Comparison of ENCODE assay signal across 8 cellular contexts in the genomic region with DNA sequence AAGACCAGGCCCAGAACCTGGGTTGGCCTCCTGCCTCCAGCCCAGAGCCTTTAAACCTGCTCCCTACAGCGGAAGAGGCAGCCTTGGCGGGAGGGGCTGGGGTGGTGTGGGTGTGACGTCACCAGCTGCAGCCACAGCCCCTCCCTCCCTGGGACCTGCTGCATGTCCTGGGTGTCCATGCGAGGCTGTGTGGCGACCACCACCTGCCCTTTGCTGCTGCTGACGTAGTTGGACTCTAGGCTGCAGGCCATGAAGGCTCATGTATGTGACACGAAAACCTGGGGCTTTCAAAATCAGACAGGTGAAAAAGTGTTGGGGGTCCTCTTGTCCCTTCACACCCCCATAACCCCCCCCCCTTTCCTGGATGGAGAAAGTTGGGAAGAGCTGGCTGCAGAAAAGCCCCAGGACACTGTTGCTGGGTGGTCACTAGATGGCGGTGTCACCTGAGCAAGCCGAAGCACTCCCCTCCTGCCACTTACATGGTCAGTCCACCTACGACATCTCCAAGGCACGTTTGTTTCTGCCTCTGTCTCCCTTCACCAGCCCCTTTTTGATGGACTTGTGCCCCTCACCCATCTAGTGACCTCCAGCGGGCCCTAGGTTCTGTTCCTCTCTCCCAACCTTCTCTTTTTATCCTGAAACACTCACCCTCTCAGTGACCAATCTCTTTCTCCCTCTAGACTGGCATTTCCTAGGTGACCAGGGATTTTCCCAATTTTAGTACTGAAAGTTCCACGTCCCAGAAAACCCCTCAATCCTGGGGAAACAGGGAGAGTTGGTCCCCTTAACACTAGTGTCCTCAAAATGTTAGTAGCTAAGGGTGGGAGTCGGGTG. TPM values are rescaled to one million over a fixed set of nuclear protein-coding genes. Genes with fewer than 3 reads are reported as not detected.
DNase-seq lines count a peak whose midpoint lies in the region; ATAC-seq and TF ChIP-seq lines count a peak whose summit lies in the region.

No MANE protein-coding gene starts in this region.

- DNase-seq in AG04450 (ENCODE audit: low read depth, low spot score) (peak; percentile 55), NCI-H2196 treated with DMSO at 0.1 percent for 48 hours (lab: John Stamatoyannopoulos, UW; ENCODE audit: unreplicated experiment) (peak; percentile 13), WTC11 (ENCODE audit: low spot score) (peak; percentile 68), epithelial cell of proximal tubule (ENCODE audit: low read depth) (peak; percentile 7), myocyte (ENCODE audit: low read depth) (peak; percentile 63), tibial artery (no peak)

- CTCF ChIA-PET in AG04450 (lab: Charles Lee) = interaction anchor here (0.6 to 5.8 kb wide), 21 partner anchors 10 to 592 kb away, joined by 3 to 60 read pairs (median 4); no protein-coding TSS in a partner anchor
- CTCF ChIA-PET in WTC11 (lab: Charles Lee) = interaction anchor here (0.5 to 2.7 kb wide), 34 partner anchors 11 to 1163 kb away, joined by 3 to 34 read pairs (median 4); a partner anchor contains a TSS

- H3K9me3 ChIP-seq in AG04450 (ENCODE audit: control insufficient read depth, insufficient read depth, low read length) (no peaks in the 10 kb centered on the region), tibial artery (no peaks in the 10 kb centered on the region)

- no peaks in the 10 kb centered on the region for H3K36me3 Mint-ChIP-seq in WTC11

- H3K9me3 Mint-ChIP-seq in WTC11 = no peaks in the 10 kb centered on the region

- H3K4me1 Mint-ChIP-seq in WTC11 = peaks cover 23% of the 10 kb centered on the region

- POLR2A ChIA-PET in AG04450 (lab: Yijun Ruan, JAX) = no interaction called here
- POLR2A ChIA-PET in WTC11 (lab: Charles Lee) = interaction anchor here (0.5 to 0.7 kb wide), 3 partner anchors 13 to 805 kb away, joined by 3 to 6 read pairs (median 5); no protein-coding TSS in a partner anchor

- no peak overlapping the region for H3K27ac ChIP-seq in AG04450 (ENCODE audit: low read depth, low read length)
- H3K27ac ChIP-seq in tibial artery = no peak overlapping the region

- ATAC-seq in WTC11 (peak; percentile 87), GM19023 (IDR thresholded peaks at IDR 0.05; ENCODE audit: unreplicated experiment) (no peak)

- peaks cover 0 to 4% (median 0%) of the 10 kb centered on the region in 4 donors for H3K4me1 ChIP-seq in tibial artery

- H3K27me3 Mint-ChIP-seq in WTC11 (ENCODE audit: low read depth) = no peaks in the 10 kb centered on the region; the same call in 1 of the 2 replicates

- intact Hi-C loops in tibial artery (cut with DNase I; ENCODE audit: low total_unique reads) = no loop called here

- H3K27ac Mint-ChIP-seq in WTC11 = 0 out of 2 replicates have a peak overlapping the region, but pooled peaks have one; percentile 6

- no peaks in the 10 kb centered on the region for H3K36me3 ChIP-seq in tibial artery

- H3K27me3 ChIP-seq in AG04450 (ENCODE audit: control insufficient read depth, insufficient read depth, low read length) (peaks cover 18% of the 10 kb centered on the region), tibial artery (peaks cover 0 to 17% of the 10 kb centered on the region in 2 donors)

- TF ChIP-seq CTCF in AG04450 (IDR thresholded peaks at IDR 0.05; ENCODE audit: low read depth, low read length) = peak; percentile 89
- peak; percentile 89 for TF ChIP-seq CTCF in GM12874 (IDR thresholded peaks at IDR 0.05; ENCODE audit: insufficient read depth, low read depth, low read length)
- TF ChIP-seq CTCF in WTC11 (IDR thresholded peaks at IDR 0.05) = peak; percentile 61
- TF ChIP-seq CTCF in epithelial cell of proximal tubule (conservative IDR thresholded peaks at IDR 0.05; ENCODE audit: low read depth, low read length) = peak; percentile 89
- peak; percentile 48 to 58 for TF ChIP-seq CTCF in tibial artery (IDR thresholded peaks at IDR 0.05)

- H3K4me3 ChIP-seq in AG04450 (ENCODE audit: low read depth, low read length) (no peak overlapping the region), epithelial cell of proximal tubule (ENCODE audit: low read depth, low read length) (no peak overlapping the region), tibial artery (no peak overlapping the region)

- H3K4me3 Mint-ChIP-seq in WTC11 = no peak overlapping the region

TF ChIP-seq in WTC11, 78 proteins besides CTCF, POLR2A, EP300 and RAD21:
- TF ChIP-seq SOX15 (CRISPR knock-in tag; IDR thresholded peaks at IDR 0.05) (no peak), FOXP1 (CRISPR knock-in tag; IDR thresholded peaks at IDR 0.05; ENCODE audit: borderline replicate concordance) (0 out of 2 replicates have a peak, but pooled peaks have one; percentile 35), NR2C2 (CRISPR knock-in tag; IDR thresholded peaks at IDR 0.05) (no peak)
- TF ChIP-seq, protein P1, sequence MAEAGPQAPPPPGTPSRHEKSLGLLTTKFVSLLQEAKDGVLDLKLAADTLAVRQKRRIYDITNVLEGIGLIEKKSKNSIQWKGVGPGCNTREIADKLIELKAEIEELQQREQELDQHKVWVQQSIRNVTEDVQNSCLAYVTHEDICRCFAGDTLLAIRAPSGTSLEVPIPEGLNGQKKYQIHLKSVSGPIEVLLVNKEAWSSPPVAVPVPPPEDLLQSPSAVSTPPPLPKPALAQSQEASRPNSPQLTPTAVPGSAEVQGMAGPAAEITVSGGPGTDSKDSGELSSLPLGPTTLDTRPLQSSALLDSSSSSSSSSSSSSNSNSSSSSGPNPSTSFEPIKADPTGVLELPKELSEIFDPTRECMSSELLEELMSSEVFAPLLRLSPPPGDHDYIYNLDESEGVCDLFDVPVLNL (CRISPR knock-in tag; IDR thresholded peaks at IDR 0.05; ENCODE audit: borderline replicate concordance, low read depth) = no peak
- TF ChIP-seq, protein P2, sequence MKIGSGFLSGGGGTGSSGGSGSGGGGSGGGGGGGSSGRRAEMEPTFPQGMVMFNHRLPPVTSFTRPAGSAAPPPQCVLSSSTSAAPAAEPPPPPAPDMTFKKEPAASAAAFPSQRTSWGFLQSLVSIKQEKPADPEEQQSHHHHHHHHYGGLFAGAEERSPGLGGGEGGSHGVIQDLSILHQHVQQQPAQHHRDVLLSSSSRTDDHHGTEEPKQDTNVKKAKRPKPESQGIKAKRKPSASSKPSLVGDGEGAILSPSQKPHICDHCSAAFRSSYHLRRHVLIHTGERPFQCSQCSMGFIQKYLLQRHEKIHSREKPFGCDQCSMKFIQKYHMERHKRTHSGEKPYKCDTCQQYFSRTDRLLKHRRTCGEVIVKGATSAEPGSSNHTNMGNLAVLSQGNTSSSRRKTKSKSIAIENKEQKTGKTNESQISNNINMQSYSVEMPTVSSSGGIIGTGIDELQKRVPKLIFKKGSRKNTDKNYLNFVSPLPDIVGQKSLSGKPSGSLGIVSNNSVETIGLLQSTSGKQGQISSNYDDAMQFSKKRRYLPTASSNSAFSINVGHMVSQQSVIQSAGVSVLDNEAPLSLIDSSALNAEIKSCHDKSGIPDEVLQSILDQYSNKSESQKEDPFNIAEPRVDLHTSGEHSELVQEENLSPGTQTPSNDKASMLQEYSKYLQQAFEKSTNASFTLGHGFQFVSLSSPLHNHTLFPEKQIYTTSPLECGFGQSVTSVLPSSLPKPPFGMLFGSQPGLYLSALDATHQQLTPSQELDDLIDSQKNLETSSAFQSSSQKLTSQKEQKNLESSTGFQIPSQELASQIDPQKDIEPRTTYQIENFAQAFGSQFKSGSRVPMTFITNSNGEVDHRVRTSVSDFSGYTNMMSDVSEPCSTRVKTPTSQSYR (CRISPR knock-in tag; IDR thresholded peaks at IDR 0.05) = no peak
- TF ChIP-seq, protein P3, sequence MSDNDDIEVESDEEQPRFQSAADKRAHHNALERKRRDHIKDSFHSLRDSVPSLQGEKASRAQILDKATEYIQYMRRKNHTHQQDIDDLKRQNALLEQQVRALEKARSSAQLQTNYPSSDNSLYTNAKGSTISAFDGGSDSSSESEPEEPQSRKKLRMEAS (CRISPR knock-in tag; IDR thresholded peaks at IDR 0.05) = 0 out of 2 replicates have a peak, but pooled peaks have one; percentile 26

RNA-seq across cellular contexts. Expression of a gene that starts 35.2 kb away (rescaled TPM):
- not detected in 2 replicates for polyA plus RNA-seq in AG04450 (2011; rRNA removed)
- polyA minus RNA-seq in AG04450 (2011; rRNA and poly(A)+ RNA removed) = not detected in 2 replicates
- total RNA-seq in WTC11 (2021) (0.16 to 0.27 TPM (median 0.26 TPM) in 3 replicates), epithelial cell of proximal tubule (0.51 and 2.8 TPM in 2 replicates), myocyte (not detected in 2 replicates)
- polyA plus RNA-seq in myocyte (2012) = 0.01 TPM

Comparison
In these comparisons a context has a peak if more than half of its experiments do, and no peak if none do; other contexts are left out.
1. DNase-seq: peak in AG04450 (single experiment), NCI-H2196 treated with DMSO at 0.1 percent for 48 hours (single experiment), WTC11 (single experiment), epithelial cell of proximal tubule (single experiment) and myocyte (single experiment); none in tibial artery (0 of 2).
2. Peak in every context shown above with its lines, with median percentiles within 50 percentile points of each other: CTCF ChIP-seq.